8 cellular contexts compared by ENCODE assay signal in genomic region chr6:158803733-158804143, GRCh38.
DNase-seq lines count a peak whose midpoint lies in the region; ATAC-seq lines count a peak whose summit lies in the region.

No MANE protein-coding gene starts in this region.

- no peaks in the 10 kb centered on the region for H3K27me3 Mint-ChIP-seq in stimulated activated naive CD8-positive, alpha-beta T cell treated with anti-CD3 and anti-CD28 coated beads, Interleukin-15, amount 100 ng/mL, for 72 hours

- H3K27ac Mint-ChIP-seq in stimulated activated naive CD8-positive, alpha-beta T cell treated with anti-CD3 and anti-CD28 coated beads, Interleukin-15, amount 100 ng/mL, for 72 hours: peak overlapping the region in 1 of 2 donors; percentile 60

- peak; percentile 70 for ATAC-seq in GM19043 (IDR thresholded peaks at IDR 0.05; ENCODE audit: low read depth, unreplicated experiment)
- ATAC-seq in HG03432 (IDR thresholded peaks at IDR 0.05; ENCODE audit: unreplicated experiment): peak; percentile 78
- peak; percentile 89 for ATAC-seq in stimulated activated naive CD8-positive, alpha-beta T cell treated with anti-CD3 and anti-CD28 coated beads, Interleukin-15, amount 100 ng/mL, for 72 hours

- H3K4me1 Mint-ChIP-seq in stimulated activated naive CD8-positive, alpha-beta T cell treated with anti-CD3 and anti-CD28 coated beads, Interleukin-15, amount 100 ng/mL, for 72 hours: peaks cover 98% of the 10 kb centered on the region

- H3K9me3 Mint-ChIP-seq in stimulated activated naive CD8-positive, alpha-beta T cell treated with anti-CD3 and anti-CD28 coated beads, Interleukin-15, amount 100 ng/mL, for 72 hours: no peaks in the 10 kb centered on the region

- H3K4me3 Mint-ChIP-seq in stimulated activated naive CD8-positive, alpha-beta T cell treated with anti-CD3 and anti-CD28 coated beads, Interleukin-15, amount 100 ng/mL, for 72 hours: peak overlapping the region; percentile 22 to 70

- DNase-seq in DMS153 treated with DMSO at 0.1 percent for 48 hours (lab: John Stamatoyannopoulos, UW; ENCODE audit: unreplicated experiment): peak; percentile 56
- DNase-seq in T-helper 9 cell: peak; percentile 29
- DNase-seq in germinal center (ENCODE audit: low spot score): peak; percentile 44
- peak in 1 of 2 donors; percentile 41 for DNase-seq in stimulated activated naive CD8-positive, alpha-beta T cell treated with anti-CD3 and anti-CD28 coated beads, Interleukin-15, amount 100 ng/mL, for 72 hours
- DNase-seq in stimulated activated CD4-positive, alpha-beta T cell treated with anti-CD3 and anti-CD28 coated beads, Interleukin-12 subunit alpha, Interleukin-12 subunit beta, amount 100 ng/mL, for 4 hours: no peak
- DNase-seq in CD1c-positive myeloid dendritic cell (ENCODE audit: extremely low spot score): no peak

Comparison
In these comparisons a context has a peak if more than half of its experiments do, and no peak if none do; other contexts are left out.
1. DNase-seq: peak in DMS153 treated with DMSO at 0.1 percent for 48 hours (single experiment), T-helper 9 cell (single experiment) and germinal center (single experiment); none in stimulated activated CD4-positive, alpha-beta T cell treated with anti-CD3 and anti-CD28 coated beads, Interleukin-12 subunit alpha, Interleukin-12 subunit beta, amount 100 ng/mL, for 4 hours (single experiment) and CD1c-positive myeloid dendritic cell (single experiment).
2. Peak in every context shown above with its lines, with median percentiles within 50 percentile points of each other: ATAC-seq.